ENCODE assay signal across 1 cellular context in genomic region chr6:17945111-17945510, GRCh38.
TF ChIP-seq lines count a peak whose summit lies in the region.

No MANE protein-coding gene starts in this region.

TF ChIP-seq in IMR-90, 13 proteins besides CTCF, POLR2A, EP300 and RAD21 (continued from another document):
- no peak for TF ChIP-seq ELK1 (IDR thresholded peaks at IDR 0.05; ENCODE audit: borderline replicate concordance, low read depth, low read length)
- TF ChIP-seq MAZ (IDR thresholded peaks at IDR 0.05; ENCODE audit: borderline replicate concordance, low read depth, low read length) = no peak
- TF ChIP-seq NFE2L2 (IDR thresholded peaks at IDR 0.05; ENCODE audit: low read depth, low read length) = no peak
- no peak for TF ChIP-seq CEBPB (IDR thresholded peaks at IDR 0.05; ENCODE audit: low read depth, low read length)
- TF ChIP-seq CHD1 (IDR thresholded peaks at IDR 0.05; ENCODE audit: low read depth, low read length) = no peak
- no peak for TF ChIP-seq SMC3 (IDR thresholded peaks at IDR 0.05; ENCODE audit: low read depth, low read length)
- TF ChIP-seq USF2 (IDR thresholded peaks at IDR 0.05; ENCODE audit: low read depth, low read length) = no peak
- TF ChIP-seq MAFK (IDR thresholded peaks at IDR 0.05; ENCODE audit: low read depth, low read length) = no peak
